In the genomic region with DNA sequence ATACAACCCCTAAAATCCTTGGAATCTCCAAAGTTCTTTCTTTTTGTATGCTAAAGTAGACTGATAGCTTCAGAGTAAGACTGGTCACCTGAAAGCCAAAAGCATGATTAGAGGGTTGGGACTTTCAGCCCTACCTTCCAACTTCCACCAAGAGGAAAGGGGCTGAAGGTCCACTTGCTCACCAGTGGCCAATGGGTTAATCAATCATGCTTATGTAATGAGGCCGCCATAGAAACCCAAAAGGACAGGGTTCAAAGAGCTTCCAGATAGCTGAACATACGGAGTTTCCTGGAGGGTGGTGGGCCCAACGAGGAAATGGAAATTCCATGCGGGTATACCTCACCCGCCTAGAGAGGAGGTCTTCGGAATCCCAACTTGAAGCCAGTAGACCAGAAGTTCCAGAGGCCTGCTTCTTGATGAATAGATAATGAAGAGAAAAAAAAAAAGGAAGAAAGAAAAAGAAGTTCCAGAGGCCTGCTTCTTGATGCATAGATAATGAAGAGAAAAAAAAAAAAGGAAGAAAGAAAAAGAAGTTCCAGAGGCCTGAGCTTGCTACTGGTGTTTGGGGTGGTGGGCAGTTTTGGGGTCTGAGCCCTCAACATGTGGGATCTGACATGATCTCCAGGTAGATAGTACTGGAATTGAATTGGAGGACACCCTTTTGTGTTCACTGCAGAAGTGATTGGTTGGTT, we compare ENCODE assay signal across 1 cellular context.
A peak's percentile ranks its signal among the peaks of the same experiment; 100 is the strongest.
TF ChIP-seq lines count a peak whose summit lies in the region.

No MANE protein-coding gene starts in this region.

TF ChIP-seq in K562, 482 proteins besides CTCF, POLR2A, EP300 and RAD21:
- TF ChIP-seq GATA2 (CRISPR knock-in tag; IDR thresholded peaks at IDR 0.05) (peak; percentile 34; the same call in 1 of the 2 replicates), ZNF384 (IDR thresholded peaks at IDR 0.05; ENCODE audit: low read depth, low read length) (peak; percentile 79), ZBTB17 (CRISPR knock-in tag; IDR thresholded peaks at IDR 0.05) (no peak)
